ENCODE assay signal across 18 cellular contexts in genomic region chr11:46427364-46427763, GRCh38. TPM values are rescaled to one million over a fixed set of nuclear protein-coding genes. Genes with fewer than 3 reads are reported as not detected.
"Had no signal": no experiment of that assay in that cellular context is flagged by ENCODE, and none has a peak within 500 bp of the region (broad histone marks: within the 10 kb centered on the region; RNA-seq: fewer than 3 reads in every experiment).

No MANE protein-coding gene starts in this region.

- H3K4me3 Mint-ChIP-seq: activated CD4-positive, alpha-beta T cell treated with anti-CD3 and anti-CD28 coated beads, Interleukin-2, amount 10 ng/mL, durations not matched to agents 24 days and 14 days; activated naive CD8-positive, alpha-beta T cell; dendritic cell treated with granulocyte-macrophage colony-stimulating factor and Interleukin-4, amounts not matched to agents 40 ng/mL and 50 ng/mL, for 4 days; effector memory CD8-positive, alpha-beta T cell; neural crest cell; stimulated activated naive CD8-positive, alpha-beta T cell treated with anti-CD3 and anti-CD28 coated beads, Interleukin-15, amount 100 ng/mL, for 72 hours had no signal

- H3K4me1 ChIP-seq: testis had no signal

- H3K27ac ChIP-seq: brain microvascular endothelial cell, ovary, testis had no signal

- H3K9me3 Mint-ChIP-seq: activated CD4-positive, alpha-beta T cell treated with anti-CD3 and anti-CD28 coated beads, Interleukin-2, amount 10 ng/mL, durations not matched to agents 24 days and 14 days; dendritic cell treated with granulocyte-macrophage colony-stimulating factor and Interleukin-4, amounts not matched to agents 40 ng/mL and 50 ng/mL, for 4 days; effector memory CD8-positive, alpha-beta T cell; neural crest cell; stimulated activated naive CD8-positive, alpha-beta T cell treated with anti-CD3 and anti-CD28 coated beads, Interleukin-15, amount 100 ng/mL, for 72 hours had no signal

- DNase-seq: activated CD4-positive, alpha-beta T cell treated with anti-CD3 and anti-CD28 coated beads, Interleukin-2, amount 10 ng/mL, durations not matched to agents 24 days and 14 days; brain microvascular endothelial cell; effector memory CD8-positive, alpha-beta T cell; hypothalamus; mammary epithelial cell; ovary; stimulated activated CD4-positive, alpha-beta T cell treated with anti-CD3 and anti-CD28 coated beads, Interleukin-15, amount 100 ng/mL, for 24 hours; stimulated activated CD4-positive, alpha-beta T cell treated with anti-CD3 and anti-CD28 coated beads, Interleukin-4, amount 100 ng/mL, for 24 hours; stimulated activated naive CD8-positive, alpha-beta T cell treated with anti-CD3 and anti-CD28 coated beads, Interleukin-15, amount 100 ng/mL, for 72 hours; T-helper 1 cell; testis had no signal

- H3K27ac Mint-ChIP-seq: activated CD4-positive, alpha-beta T cell treated with anti-CD3 and anti-CD28 coated beads, Interleukin-2, amount 10 ng/mL, durations not matched to agents 24 days and 14 days; activated naive CD8-positive, alpha-beta T cell; dendritic cell treated with granulocyte-macrophage colony-stimulating factor and Interleukin-4, amounts not matched to agents 40 ng/mL and 50 ng/mL, for 4 days; effector memory CD8-positive, alpha-beta T cell; stimulated activated naive CD8-positive, alpha-beta T cell treated with anti-CD3 and anti-CD28 coated beads, Interleukin-15, amount 100 ng/mL, for 72 hours had no signal

- H3K4me1 Mint-ChIP-seq: stimulated activated naive CD8-positive, alpha-beta T cell treated with anti-CD3 and anti-CD28 coated beads, Interleukin-15, amount 100 ng/mL, for 72 hours had no signal

- H3K36me3 ChIP-seq: ovary had no signal

- H3K27me3 ChIP-seq: brain microvascular endothelial cell, ovary, testis had no signal

- H3K27me3 Mint-ChIP-seq: activated CD4-positive, alpha-beta T cell treated with anti-CD3 and anti-CD28 coated beads, Interleukin-2, amount 10 ng/mL, durations not matched to agents 24 days and 14 days; activated naive CD8-positive, alpha-beta T cell; dendritic cell treated with granulocyte-macrophage colony-stimulating factor and Interleukin-4, amounts not matched to agents 40 ng/mL and 50 ng/mL, for 4 days; effector memory CD8-positive, alpha-beta T cell; stimulated activated naive CD8-positive, alpha-beta T cell treated with anti-CD3 and anti-CD28 coated beads, Interleukin-15, amount 100 ng/mL, for 72 hours had no signal

- ATAC-seq: effector memory CD8-positive, alpha-beta T cell; left lobe of liver; stimulated activated naive CD8-positive, alpha-beta T cell treated with anti-CD3 and anti-CD28 coated beads, Interleukin-15, amount 100 ng/mL, for 72 hours had no signal

- H3K9me3 ChIP-seq: ovary, testis had no signal

- H3K4me3 ChIP-seq: ovary, testis had no signal

RNA-seq across cellular contexts. Expression of gene CHRM4, which starts 35.8 kb away (rescaled TPM):
- total RNA-seq: epithelial cell of proximal tubule, left lobe of liver, skeletal muscle tissue, ureter had no signal
